28 cellular contexts compared by ENCODE assay signal in genomic region chr5:9168791-9169611, GRCh38.
A peak's percentile ranks its signal among the peaks of the same experiment; 100 is the strongest.
DNase-seq lines count a peak whose midpoint lies in the region; ATAC-seq and TF ChIP-seq lines count a peak whose summit lies in the region.
"Had no signal": no experiment of that assay in that cellular context is flagged by ENCODE, and none has a peak within 500 bp of the region (broad histone marks: within the 10 kb centered on the region; RNA-seq: fewer than 3 reads in every experiment).

No MANE protein-coding gene starts in this region.

- no peak for TF ChIP-seq EP300 in upper lobe of left lung (IDR thresholded peaks at IDR 0.05)

- TF ChIP-seq POLR2A in upper lobe of left lung (IDR thresholded peaks at IDR 0.05) (no peak), vagina (IDR thresholded peaks at IDR 0.05) (no peak)

- H3K27ac ChIP-seq in RWPE2 (ENCODE audit: poor library complexity, severe bottlenecking) = peak overlapping the region; percentile 18
- no peak overlapping the region for H3K27ac ChIP-seq in upper lobe of left lung
- no peak overlapping the region for H3K27ac ChIP-seq in vagina
- H3K27ac ChIP-seq: BLaER1, coronary artery, ovary, spleen had no signal

- DNase-seq in H4 (ENCODE audit: low spot score) = peak; percentile 38
- DNase-seq in RWPE2 (ENCODE audit: low spot score) = no peak
- DNase-seq in epithelial cell of proximal tubule (ENCODE audit: low read depth) = peak; percentile 36
- peak; percentile 18 for DNase-seq in kidney tubule cell (ENCODE audit: low spot score)
- no peak for DNase-seq in upper lobe of left lung
- DNase-seq in SW480 (ENCODE audit: low spot score) = no peak
- DNase-seq in vagina (ENCODE audit: extremely low spot score in 2 of 2) = no peak
- DNase-seq: ACHN; activated CD4-positive, alpha-beta T cell treated with anti-CD3 and anti-CD28 coated beads for 1 hour; activated CD8-positive, alpha-beta T cell treated with anti-CD3 and anti-CD28 coated beads, Interleukin-2, amount 10 ng/mL, durations not matched to agents 7 days and 5 days; activated gamma-delta T cell; Caco-2; endodermal cell; hippocampal formation; left ventricle myocardium superior; MG63; midbrain; NCI-H2081 treated with DMSO at 0.1 percent for 48 hours; ovary; spleen; stimulated activated CD4-positive, alpha-beta T cell treated with anti-CD3 and anti-CD28 coated beads, Interleukin-2, amount 100 ng/mL, for 48 hours had no signal

- H3K36me3 ChIP-seq in RWPE2 (ENCODE audit: low read depth) (no peaks in the 10 kb centered on the region), upper lobe of left lung (no peaks in the 10 kb centered on the region), vagina (no peaks in the 10 kb centered on the region)
- H3K36me3 ChIP-seq: BLaER1, HAP-1, ovary, Peyer's patch, spleen had no signal

- H3K4me3 ChIP-seq in RWPE2 (ENCODE audit: severe bottlenecking) = no peak overlapping the region
- no peak overlapping the region for H3K4me3 ChIP-seq in epithelial cell of proximal tubule (ENCODE audit: low read depth, low read length)
- no peak overlapping the region for H3K4me3 ChIP-seq in upper lobe of left lung
- no peak overlapping the region for H3K4me3 ChIP-seq in vagina
- H3K4me3 ChIP-seq: BLaER1, coronary artery, HAP-1, MG63, ovary, Peyer's patch, spleen had no signal

- H3K9me3 ChIP-seq in RWPE2 (ENCODE audit: severe bottlenecking) (no peaks in the 10 kb centered on the region), upper lobe of left lung (no peaks in the 10 kb centered on the region), vagina (no peaks in the 10 kb centered on the region)
- H3K9me3 ChIP-seq: BLaER1, Caco-2, HAP-1, MG63, ovary, Peyer's patch, spleen had no signal

- TF ChIP-seq CTCF in RWPE2 (IDR thresholded peaks at IDR 0.05; ENCODE audit: poor library complexity, severe bottlenecking) (no peak), epithelial cell of proximal tubule (conservative IDR thresholded peaks at IDR 0.05; ENCODE audit: low read depth, low read length) (no peak), upper lobe of left lung (IDR thresholded peaks at IDR 0.05) (no peak), vagina (IDR thresholded peaks at IDR 0.05) (no peak)

- 54 to 56% methylated on average over 5 of the region's 5 CpGs for WGBS in upper lobe of left lung, 2 donors

- intact Hi-C loops in vagina (cut with DNase I) = no loop called here

- ATAC-seq in RWPE2 (ENCODE audit: low read depth) = peak; percentile 67
- ATAC-seq in upper lobe of left lung (ENCODE audit: low FRiP score in 2 of 2) = no peak
- no peak for ATAC-seq in HG03135 (IDR thresholded peaks at IDR 0.05; ENCODE audit: unreplicated experiment)
- ATAC-seq: activated CD8-positive, alpha-beta T cell treated with anti-CD3 and anti-CD28 coated beads, Interleukin-2, amount 10 ng/mL, durations not matched to agents 7 days and 5 days; left ventricle myocardium superior; natural killer cell treated with Interleukin-12 subunit alpha and Interleukin-12 subunit beta and Interleukin-15 and Interleukin-18, amount 100 ng/mL, for 72 hours; stimulated activated effector memory CD8-positive, alpha-beta T cell treated with anti-CD3 and anti-CD28 coated beads, Interleukin-12 subunit alpha, Interleukin-12 subunit beta, amount 100 ng/mL, for 72 hours had no signal

- H3K27me3 ChIP-seq in RWPE2 (ENCODE audit: insufficient read depth, poor library complexity, severe bottlenecking) (no peaks in the 10 kb centered on the region), upper lobe of left lung (no peaks in the 10 kb centered on the region), vagina (no peaks in the 10 kb centered on the region)
- H3K27me3 ChIP-seq: BLaER1, MG63, ovary, Peyer's patch, spleen had no signal

- peaks cover 25% of the 10 kb centered on the region for H3K4me1 ChIP-seq in RWPE2 (ENCODE audit: insufficient read depth, poor library complexity, severe bottlenecking)
- H3K4me1 ChIP-seq in upper lobe of left lung = no peaks in the 10 kb centered on the region
- no peaks in the 10 kb centered on the region for H3K4me1 ChIP-seq in vagina
- H3K4me1 ChIP-seq: Caco-2, HAP-1, Peyer's patch, spleen had no signal

Comparison
In these comparisons a context has a peak if more than half of its experiments do, and no peak if none do; other contexts are left out.
1. DNase-seq: peak in H4 (single experiment), epithelial cell of proximal tubule (single experiment) and kidney tubule cell (single experiment); none in RWPE2 (single experiment), upper lobe of left lung (0 of 2), SW480 (single experiment) and vagina (0 of 2).